Comparison of ENCODE assay signal across 8 cellular contexts in the genomic region with DNA sequence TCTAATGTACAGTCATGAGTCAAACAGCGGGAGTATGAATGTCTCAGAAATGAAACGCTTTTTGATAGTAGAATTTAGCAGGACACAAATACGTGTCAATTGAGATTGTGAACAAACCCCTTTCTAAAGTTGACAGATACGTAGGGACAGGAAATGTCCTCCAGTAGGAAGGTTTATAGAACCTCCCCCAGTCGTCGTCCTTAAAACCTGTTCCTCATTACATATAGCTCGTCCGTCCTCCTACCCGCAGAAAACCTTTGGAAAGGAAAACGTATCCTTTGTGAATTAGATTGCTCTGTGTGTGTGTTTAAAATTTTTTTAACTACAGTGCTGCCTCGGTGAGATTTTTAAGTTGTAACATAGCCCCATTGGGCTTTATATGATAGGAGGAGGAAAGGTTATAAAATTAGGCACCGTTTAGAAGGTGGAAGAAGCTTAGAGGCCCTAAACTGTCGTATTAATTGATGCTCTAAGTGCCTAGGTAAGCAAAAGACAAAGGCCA. TPM values are rescaled to one million over a fixed set of nuclear protein-coding genes. Genes with fewer than 3 reads are reported as not detected.
DNase-seq lines count a peak whose midpoint lies in the region; ATAC-seq, FAIRE-seq and TF ChIP-seq lines count a peak whose summit lies in the region.

No MANE protein-coding gene starts in this region.

- peak overlapping the region; percentile 68 for H3K4me3 ChIP-seq in CD4-positive, CD25-positive, alpha-beta regulatory T cell (ENCODE audit: low read depth, low read length)
- H3K4me3 ChIP-seq in Jurkat, Clone E6-1 (ENCODE audit: low read length), result peak overlapping the region; percentile 52
- H3K4me3 ChIP-seq in GM12878 (peak overlapping the region; percentile 98), lower lobe of right lung (peak overlapping the region; percentile 76), urinary bladder (ENCODE audit: low read depth, low read length) (peak overlapping the region; percentile 78)

- 34% methylated on average over 13 of the region's 13 CpGs for WGBS in GM12878 (ENCODE audit: insufficient coverage, insufficient replicate concordance, low lambda C conversion rate, missing lambda C conversion rate)
- WGBS in urinary bladder, result 72% methylated on average over 13 of the region's 13 CpGs

- POLR2A ChIA-PET in GM12878 (lab: Charles Lee), result interaction anchor here (1.3 to 7.5 kb wide), 3 partner anchors 19 to 107 kb away, joined by 3 to 92 read pairs (median 17); a partner anchor contains a TSS

- H3K9ac ChIP-seq in GM12878 (ENCODE audit: control insufficient read depth, insufficient read depth, low read length), result peak overlapping the region; percentile 84

- peaks cover 0 to 2% (median 0%) of the 10 kb centered on the region in 7 donors for H3K9me3 Mint-ChIP-seq in CD4-positive, CD25-positive, alpha-beta regulatory T cell

- no peak for FAIRE-seq in GM12878 (lab: Jason Lieb, UNC)

- peaks cover 88% of the 10 kb centered on the region for H3K79me2 ChIP-seq in GM12878 (ENCODE audit: control insufficient read depth, insufficient read depth, low read length)

- CTCF ChIA-PET in GM12878 (lab: Yijun Ruan, JAX), result interaction anchor here (1.2 to 4.2 kb wide), 8 partner anchors 9 to 49 kb away, joined by 3 to 21 read pairs (median 6); no protein-coding TSS in a partner anchor

- peaks cover 10% of the 10 kb centered on the region for H3K36me3 Mint-ChIP-seq in CD4-positive, CD25-positive, alpha-beta regulatory T cell

- RAD21 ChIA-PET in GM12878 (lab: Charles Lee; ENCODE audit: unreplicated experiment), result interaction anchor here (0.7 to 7.8 kb wide), 10 partner anchors 9 to 155 kb away, joined by 3 to 96 read pairs (median 12); no protein-coding TSS in a partner anchor

- TF ChIP-seq POLR2A in GM12878 (IDR thresholded peaks at IDR 0.05; ENCODE audit: low read depth, low read length), result no peak

- TF ChIP-seq CTCF in GM12878 (IDR thresholded peaks at IDR 0.05 in 2 of 3, conservative IDR thresholded peaks at IDR 0.05 in 1 of 3; ENCODE audit: control insufficient read depth in 2 of 3, extremely low read depth in 1 of 3, insufficient read depth in 1 of 3, low read depth in 3 of 3, low read length in 3 of 3), result no peak
- TF ChIP-seq CTCF in lower lobe of right lung (IDR thresholded peaks at IDR 0.05), result no peak

- DNase-seq in CD4-positive, CD25-positive, alpha-beta regulatory T cell, result peak in 1 of 3 donors; percentile 35
- no peak for DNase-seq in Jurkat, Clone E6-1 (ENCODE audit: low read depth, low spot score)
- DNase-seq in GM12878 (ENCODE audit: low read depth, low spot score) (no peak), lower lobe of right lung (no peak)

- SMC1A ChIA-PET in GM12878 (lab: Charles Lee; ENCODE audit: uncharacterized antibody, unreplicated experiment), result interaction anchor here (0.6 to 7.4 kb wide), 10 partner anchors 11 to 151 kb away, joined by 3 to 224 read pairs (median 4); no protein-coding TSS in a partner anchor

- H3K4me3 Mint-ChIP-seq in CD4-positive, CD25-positive, alpha-beta regulatory T cell, result peak overlapping the region; percentile 95 to 100 (median 97)

- TF ChIP-seq EP300 in GM12878 (IDR thresholded peaks at IDR 0.05; ENCODE audit: borderline replicate concordance in 1 of 2, control insufficient read depth in 1 of 2, low read depth in 2 of 2, low read length in 2 of 2), result no peak

- BruUV-seq in GM12878 (replicated peaks; lab: Mats Ljungman, UMichigan), result no TSS peak

- peaks cover 45 to 69% (median 55%) of the 10 kb centered on the region in 4 donors for H3K4me1 Mint-ChIP-seq in CD4-positive, CD25-positive, alpha-beta regulatory T cell

- H3K27me3 ChIP-seq in CD4-positive, CD25-positive, alpha-beta regulatory T cell (ENCODE audit: control insufficient read depth, insufficient read depth, low read length), result no peaks in the 10 kb centered on the region
- H3K27me3 ChIP-seq in GM12878 (replicated peaks in 1 of 2; ENCODE audit: control insufficient read depth in 2 of 2, insufficient read depth in 2 of 2, low read length in 1 of 2), result no peaks in the 10 kb centered on the region
- H3K27me3 ChIP-seq in lower lobe of right lung (ENCODE audit: low read depth), result no peaks in the 10 kb centered on the region

- in situ Hi-C loops in GM12878 (cut with MboI), result no loop called here

- no peak for TF ChIP-seq RAD21 in GM12878 (IDR thresholded peaks at IDR 0.05; ENCODE audit: insufficient read depth, low read depth, low read length)

- intact Hi-C loops in GM12878 (cut with micrococcal nuclease; ENCODE audit: unreplicated experiment), result loop anchor here (2.0 to 10.0 kb wide), 8 partner anchors 49 to 1245 kb away; a partner anchor contains a TSS
- intact Hi-C loops in lower lobe of right lung (cut with DNase I), result no loop called here

- no peak for ATAC-seq in CD4-positive, CD25-positive, alpha-beta regulatory T cell (ENCODE audit: low read depth in 2 of 2)
- ATAC-seq in GM12878, result peak; percentile 8; the same call in 1 of the 3 replicates
- ATAC-seq in lower lobe of right lung, result no peak
- ATAC-seq in HG02798 (IDR thresholded peaks at IDR 0.05; ENCODE audit: poor library complexity, unreplicated experiment), result no peak
- ATAC-seq in GM19455 (IDR thresholded peaks at IDR 0.05; ENCODE audit: unreplicated experiment), result no peak
- ATAC-seq in GM18907 (IDR thresholded peaks at IDR 0.05; ENCODE audit: unreplicated experiment), result no peak

- H3K9me3 ChIP-seq in CD4-positive, CD25-positive, alpha-beta regulatory T cell (ENCODE audit: control insufficient read depth in 2 of 2, low read length in 2 of 2), result no peaks in the 10 kb centered on the region
- H3K9me3 ChIP-seq in GM12878 (replicated peaks; ENCODE audit: control insufficient read depth, insufficient read depth, low read length), result no peaks in the 10 kb centered on the region
- no peaks in the 10 kb centered on the region for H3K9me3 ChIP-seq in lower lobe of right lung

- peaks cover 7% of the 10 kb centered on the region for H3K27me3 Mint-ChIP-seq in CD4-positive, CD25-positive, alpha-beta regulatory T cell

- no peaks in the 10 kb centered on the region for H3K36me3 ChIP-seq in CD4-positive, CD25-positive, alpha-beta regulatory T cell (ENCODE audit: control insufficient read depth, insufficient read depth, low read length)
- H3K36me3 ChIP-seq in GM12878 (ENCODE audit: control insufficient read depth in 2 of 2, insufficient read depth in 2 of 2, low read length in 1 of 2) (no peaks in the 10 kb centered on the region; a peak in 1 of 4 replicates), lower lobe of right lung (no peaks in the 10 kb centered on the region), urinary bladder (ENCODE audit: insufficient read depth) (no peaks in the 10 kb centered on the region)

- peak overlapping the region; percentile 31 for H2AFZ ChIP-seq in GM12878 (ENCODE audit: control insufficient read depth, low read depth, low read length)

- no peaks in the 10 kb centered on the region for H4K20me1 ChIP-seq in GM12878 (ENCODE audit: control insufficient read depth, insufficient read depth)

- peak overlapping the region; percentile 94 for H3K4me2 ChIP-seq in GM12878 (ENCODE audit: control insufficient read depth, insufficient read depth)

- H3K4me1 ChIP-seq in CD4-positive, CD25-positive, alpha-beta regulatory T cell (ENCODE audit: control insufficient read depth, insufficient read depth, low read length, poor library complexity, severe bottlenecking), result peaks cover 55% of the 10 kb centered on the region
- H3K4me1 ChIP-seq in GM12878 (ENCODE audit: control insufficient read depth, insufficient read depth, low read length) (peaks cover 10% of the 10 kb centered on the region), lower lobe of right lung (peaks cover 51% of the 10 kb centered on the region), urinary bladder (ENCODE audit: insufficient read depth) (no peaks in the 10 kb centered on the region)

- peak overlapping the region; percentile 78 to 98 (median 89) for H3K27ac Mint-ChIP-seq in CD4-positive, CD25-positive, alpha-beta regulatory T cell

- H3K27ac ChIP-seq in CD4-positive, CD25-positive, alpha-beta regulatory T cell (ENCODE audit: insufficient read depth, low read length, poor library complexity, severe bottlenecking), result peak overlapping the region; percentile 48
- H3K27ac ChIP-seq in GM12878 (ENCODE audit: control insufficient read depth, insufficient read depth) (peak overlapping the region; percentile 86), lower lobe of right lung (peak overlapping the region; percentile 86), urinary bladder (ENCODE audit: low read depth) (peak overlapping the region; percentile 55)

RNA-seq across cellular contexts. Expression of a gene that starts 4.1 kb away (rescaled TPM):
- 65.3 TPM for total RNA-seq in CD4-positive, CD25-positive, alpha-beta regulatory T cell
- polyA plus RNA-seq in CD4-positive, CD25-positive, alpha-beta regulatory T cell, result 10 to 100 TPM in 2 of 4 donors, 1 to 10 TPM in 2; 6.2 to 21.2 (median 10.6) TPM
- polyA plus RNA-seq in Jurkat, Clone E6-1 (2012; ENCODE audit: insufficient read depth, insufficient read length), result 125 TPM
- 149 and 156 TPM in 2 replicates for total RNA-seq in GM12878 (2013; cell fraction: nucleolus; rRNA removed)
- 110 and 129 TPM in 2 replicates for total RNA-seq in GM12878 (2014; rRNA removed)
- 230 and 236 TPM in 2 replicates for total RNA-seq in GM12878 (2014; rRNA removed; fragmentation: Illumina TruSeq; extraction: Trizol)
- total RNA-seq in GM12878 (2021), result 162 and 167 TPM in 2 replicates
- 122 TPM for polyA plus RNA-seq in GM12878 (2011; ENCODE audit: low read depth)
- 425 and 698 TPM in 2 replicates for polyA plus RNA-seq in GM12878 (2011; rRNA removed)
- 160 and 172 TPM in 2 replicates for polyA plus RNA-seq in GM12878 (2011; cell fraction: cytosol; rRNA removed)
- 186 and 224 TPM in 2 replicates for polyA plus RNA-seq in GM12878 (2011; cell fraction: nucleus; rRNA removed)
- 192 and 242 TPM in 2 replicates for polyA plus RNA-seq in GM12878 (2012)
- 282 and 450 TPM in 2 replicates for polyA plus RNA-seq in GM12878 (2014; fragmentation: Illumina TruSeq; extraction: Trizol)
- polyA plus RNA-seq in GM12878 (2014; fragmentation: Nextera tagmentation; extraction: Ambion mirVana), result 100 to 1,000 TPM; 113 to 128 TPM
- polyA plus RNA-seq in GM12878 (2014; rRNA removed), result 159 and 202 TPM in 2 replicates
- polyA plus RNA-seq in GM12878 (2016; fragmentation: Nextera tagmentation; extraction: Ambion mirVana), result 10 to 100 TPM; 18.7 to 21.8 TPM
- polyA minus RNA-seq in GM12878 (2011; rRNA and poly(A)+ RNA removed), result 126 and 154 TPM in 2 replicates
- 57.1 and 82.3 TPM in 2 replicates for polyA minus RNA-seq in GM12878 (2011; cell fraction: cytosol; rRNA and poly(A)+ RNA removed)
- polyA minus RNA-seq in GM12878 (2011; cell fraction: nucleus; rRNA and poly(A)+ RNA removed), result 84.7 and 98.8 TPM in 2 replicates
- 87.8 TPM for total RNA-seq in lower lobe of right lung
- 122 TPM for total RNA-seq in urinary bladder
- 81.8 TPM for polyA plus RNA-seq in urinary bladder
